In the genomic region with DNA sequence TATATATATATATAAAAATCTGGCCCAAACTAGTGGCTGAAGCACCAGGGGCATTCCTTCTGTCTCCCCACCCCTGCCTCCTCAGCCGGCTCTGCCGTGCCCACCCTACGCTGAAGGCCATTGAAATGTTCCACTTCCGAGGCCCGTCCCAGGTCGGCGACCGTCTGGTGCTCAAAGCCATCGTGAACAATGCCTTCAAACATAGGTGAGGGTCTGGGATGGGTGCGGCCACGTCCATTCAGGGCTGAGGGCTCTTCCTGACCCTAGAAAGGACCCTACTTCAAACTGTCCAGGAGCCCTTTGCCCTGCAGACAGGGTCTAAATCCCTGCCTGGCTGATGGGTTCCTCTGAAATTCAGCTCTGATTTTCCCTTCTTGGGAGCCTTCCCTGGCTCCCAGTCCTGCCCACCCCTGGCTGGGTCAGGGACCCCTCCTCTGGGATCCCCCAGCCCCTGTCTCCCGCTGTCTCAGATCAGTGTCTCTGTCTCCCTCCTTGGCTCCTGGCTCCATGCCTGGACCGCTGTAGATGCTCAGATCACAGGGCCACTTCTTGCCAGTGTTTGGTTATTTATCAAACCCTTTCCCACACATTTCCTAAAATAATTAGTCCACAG, we compare ENCODE assay signal across 23 cellular contexts. TPM values are rescaled to one million over a fixed set of nuclear protein-coding genes. Genes with fewer than 3 reads are reported as not detected.
DNase-seq lines count a peak whose midpoint lies in the region; ATAC-seq, FAIRE-seq and TF ChIP-seq lines count a peak whose summit lies in the region.
"Had no signal": no experiment of that assay in that cellular context is flagged by ENCODE, and none has a peak within 500 bp of the region (broad histone marks: within the 10 kb centered on the region; RNA-seq: fewer than 3 reads in every experiment).

No MANE protein-coding gene starts in this region.

- H2BK120ac ChIP-seq in IMR-90 (ENCODE audit: low read depth, low read length) = no peak overlapping the region

- H3K4me3 Mint-ChIP-seq in nephron progenitor cell = no peak overlapping the region
- H3K4me3 Mint-ChIP-seq: CD4-positive, CD25-positive, alpha-beta regulatory T cell; CD8-positive, alpha-beta memory T cell had no signal

- H3K9me3 Mint-ChIP-seq in nephron progenitor cell = no peaks in the 10 kb centered on the region
- H3K9me3 Mint-ChIP-seq: CD8-positive, alpha-beta memory T cell had no signal

- H3K27me3 Mint-ChIP-seq in nephron progenitor cell (ENCODE audit: low read depth, poor library complexity) = peaks cover 11% of the 10 kb centered on the region
- H3K27me3 Mint-ChIP-seq: CD4-positive, CD25-positive, alpha-beta regulatory T cell; CD8-positive, alpha-beta memory T cell had no signal

- CTCF ChIA-PET in IMR-90 (lab: Yijun Ruan, JAX) = no interaction called here

- H4K91ac ChIP-seq in IMR-90 (ENCODE audit: insufficient read depth, low read depth, low read length) = no peak overlapping the region

- no peak overlapping the region for H3K4ac ChIP-seq in IMR-90 (ENCODE audit: low read depth, low read length)

- no peaks in the 10 kb centered on the region for H3K79me1 ChIP-seq in IMR-90 (ENCODE audit: low read depth in 1 of 2, low read length in 2 of 2)

- peak overlapping the region; percentile 52 for H3K27ac Mint-ChIP-seq in nephron progenitor cell
- H3K27ac Mint-ChIP-seq: CD4-positive, CD25-positive, alpha-beta regulatory T cell; CD8-positive, alpha-beta memory T cell had no signal

- ATAC-seq in IMR-90 (ENCODE audit: low read depth) = no peak
- no peak for ATAC-seq in HG03439 (IDR thresholded peaks at IDR 0.05; ENCODE audit: unreplicated experiment)

- H2BK5ac ChIP-seq in IMR-90 (ENCODE audit: low read depth, low read length, poor library complexity, severe bottlenecking) = no peak overlapping the region

- TF ChIP-seq CTCF in IMR-90 (conservative IDR thresholded peaks at IDR 0.05; ENCODE audit: low read depth, low read length) = no peak
- TF ChIP-seq CTCF in kidney (IDR thresholded peaks at IDR 0.05; ENCODE audit: borderline replicate concordance, extremely low read depth, insufficient read depth) = no peak
- no peak for TF ChIP-seq CTCF in nephron progenitor cell (IDR thresholded peaks at IDR 0.05)
- no peak for TF ChIP-seq CTCF in adrenal gland (IDR thresholded peaks at IDR 0.05)

- POLR2A ChIA-PET in IMR-90 (lab: Charles Lee; ENCODE audit: unreplicated experiment) = no interaction called here

- no peak overlapping the region for H2AK9ac ChIP-seq in IMR-90 (replicated peaks; ENCODE audit: low read depth, low read length, poor library complexity)

- WGBS in IMR-90 (ENCODE audit: extremely low coverage in 2 of 2, insufficient read length in 1 of 2), 2 experiments = 73% methylated on average over 3 of the region's 13 CpGs; no CpG with 5 or more reads in 1 of the 2 experiments
- 85 to 93% (median 89%) methylated on average over 6 to 13 of the region's 13 CpGs for WGBS in adrenal gland, 4 donors

- dilution Hi-C loops in IMR-90 (cut with HindIII; ENCODE audit: low sequenced_read_pairs, unreplicated experiment) = no loop called here

- no peak for TF ChIP-seq RAD21 in IMR-90 (IDR thresholded peaks at IDR 0.05; ENCODE audit: low read length)

- peaks cover 44% of the 10 kb centered on the region for H3K4me1 Mint-ChIP-seq in nephron progenitor cell

- no peaks in the 10 kb centered on the region for H4K20me1 ChIP-seq in IMR-90 (ENCODE audit: insufficient read depth, low read length)

- H3K4me1 ChIP-seq in IMR-90 (ENCODE audit: control insufficient read depth, insufficient read depth, low read length) (no peaks in the 10 kb centered on the region), kidney (ENCODE audit: control insufficient read depth in 1 of 2, insufficient read depth in 1 of 2, low read depth in 1 of 2, low read length in 2 of 2) (peaks cover 9 to 25% of the 10 kb centered on the region in 2 donors), adrenal gland (replicated peaks in 1 of 2) (no peaks in the 10 kb centered on the region)
- H3K4me1 ChIP-seq: BE2C, HAP-1 had no signal

- no peak overlapping the region for H3K56ac ChIP-seq in IMR-90 (ENCODE audit: extremely low read depth, insufficient read depth, low read length)

- peak overlapping the region; percentile 14 for H2AFZ ChIP-seq in IMR-90 (replicated peaks; ENCODE audit: low read length, poor library complexity)

- no peaks in the 10 kb centered on the region for H3K9me3 ChIP-seq in IMR-90 (ENCODE audit: control insufficient read depth, insufficient read depth, low read length)
- H3K9me3 ChIP-seq in kidney (ENCODE audit: control insufficient read depth in 1 of 2, low read length in 2 of 2) = no peaks in the 10 kb centered on the region
- no peaks in the 10 kb centered on the region for H3K9me3 ChIP-seq in adrenal gland (replicated peaks in 1 of 3)
- H3K9me3 ChIP-seq: BE2C, HAP-1 had no signal

- H3K27ac ChIP-seq in IMR-90 (ENCODE audit: insufficient read depth, low read length) (no peak overlapping the region), kidney (ENCODE audit: low read depth in 2 of 2, low read length in 2 of 2) (peak overlapping the region; percentile 34 to 41), adrenal gland (no peak overlapping the region)
- H3K27ac ChIP-seq: HL-60 had no signal

- H3K18ac ChIP-seq in IMR-90 (ENCODE audit: low read depth, low read length) = no peak overlapping the region

- H2BK20ac ChIP-seq in IMR-90 (ENCODE audit: low read depth, low read length) = no peak overlapping the region

- H3K4me3 ChIP-seq in IMR-90 (ENCODE audit: insufficient read depth, low read depth, low read length) = no peak overlapping the region
- H3K4me3 ChIP-seq in kidney (ENCODE audit: low read length in 2 of 2) = no peak overlapping the region
- no peak overlapping the region for H3K4me3 ChIP-seq in adrenal gland
- H3K4me3 ChIP-seq: HAP-1 had no signal

- no peak for DNase-seq in IMR-90
- DNase-seq in kidney = no peak
- DNase-seq in nephron progenitor cell = no peak
- DNase-seq in adrenal gland = no peak
- no peak for DNase-seq in NCI-H446 (lab: John Stamatoyannopoulos, UW)
- DNase-seq: ACHN; BE2C; C1 segment of cervical spinal cord; CD4-positive, CD25-positive, alpha-beta regulatory T cell; CD8-positive, alpha-beta memory T cell; COR-L47; DMS 273 treated with DMSO at 0.1 percent for 48 hours; DMS53; DND-41 had no signal

- no peak overlapping the region for H3K23ac ChIP-seq in IMR-90 (ENCODE audit: low read depth, low read length)

- no peak overlapping the region for H2AK5ac ChIP-seq in IMR-90 (ENCODE audit: low read depth, low read length)

- H3K9ac ChIP-seq in IMR-90 (ENCODE audit: low read depth, low read length) (no peak overlapping the region), kidney (ENCODE audit: low read length in 2 of 2) (no peak overlapping the region)

- H4K5ac ChIP-seq in IMR-90 (ENCODE audit: low read depth, low read length) = no peak overlapping the region

- no peak overlapping the region for H4K8ac ChIP-seq in IMR-90 (ENCODE audit: low read depth in 2 of 2, low read length in 2 of 2)

- intact Hi-C loops in IMR-90 (cut with micrococcal nuclease) (no loop called here), kidney (cut with DNase I) (no loop called here), adrenal gland (cut with DNase I) (no loop called here)

- no TSS peak for BruUV-seq in IMR-90 (replicated peaks; lab: Mats Ljungman, UMichigan)

- H3K27me3 ChIP-seq in IMR-90 (ENCODE audit: control insufficient read depth, insufficient read depth, low read length) = no peaks in the 10 kb centered on the region
- H3K27me3 ChIP-seq in adrenal gland = no peaks in the 10 kb centered on the region
- H3K27me3 ChIP-seq: BE2C had no signal

- TF ChIP-seq POLR2A in IMR-90 (IDR thresholded peaks at IDR 0.05; ENCODE audit: low read depth, low read length) = no peak
- no peak for TF ChIP-seq POLR2A in adrenal gland (IDR thresholded peaks at IDR 0.05)

- H3K36me3 Mint-ChIP-seq in nephron progenitor cell (ENCODE audit: low read depth) = no peaks in the 10 kb centered on the region
- H3K36me3 Mint-ChIP-seq: CD4-positive, CD25-positive, alpha-beta regulatory T cell; CD8-positive, alpha-beta memory T cell had no signal

- in situ Hi-C loops in IMR-90 (cut with MboI; ENCODE audit: low sequenced_read_pairs) = no loop called here

- H3K36me3 ChIP-seq in IMR-90 (ENCODE audit: control insufficient read depth, insufficient read depth, low read length) = no peaks in the 10 kb centered on the region
- peaks cover 0 to 17% of the 10 kb centered on the region in 2 donors for H3K36me3 ChIP-seq in kidney (ENCODE audit: control insufficient read depth in 1 of 2, insufficient read depth in 2 of 2, low read length in 2 of 2)
- peaks cover 0 to 7% of the 10 kb centered on the region in 2 donors for H3K36me3 ChIP-seq in adrenal gland (replicated peaks in 1 of 2)
- H3K36me3 ChIP-seq: BE2C, HAP-1 had no signal

- H3K4me2 ChIP-seq in IMR-90 (ENCODE audit: low read depth, low read length) = no peak overlapping the region

- H3K9me1 ChIP-seq in IMR-90 (ENCODE audit: insufficient read depth, low read length) = 0 out of 2 replicates have a peak, but pooled peaks cover 3% of the 10 kb centered on the region

- no peak for FAIRE-seq in kidney (lab: Jason Lieb, UNC)
- FAIRE-seq: A204.1, G401.6, GM12891, GM19239, H1 had no signal

- no peak overlapping the region for H3K14ac ChIP-seq in IMR-90 (replicated peaks; ENCODE audit: low read depth, low read length)

- no peak overlapping the region for H2BK15ac ChIP-seq in IMR-90 (ENCODE audit: low read depth, low read length)

RNA-seq across cellular contexts. Expression of gene FAM151A, which starts 24.0 kb away (rescaled TPM):
- not detected in 2 replicates for total RNA-seq in IMR-90 (2012; rRNA removed)
- polyA plus RNA-seq in IMR-90 (2012; rRNA removed) = not detected in 2 replicates
- not detected in 2 replicates for polyA plus RNA-seq in IMR-90 (2012; cell fraction: cytosol; rRNA removed)
- polyA plus RNA-seq in IMR-90 (2012; cell fraction: nucleus; rRNA removed; ENCODE audit: low replicate concordance) = not detected in 2 replicates
- total RNA-seq in kidney = not detected
- polyA plus RNA-seq in kidney (ENCODE audit: insufficient read depth, low read depth, low replicate concordance) = 237 TPM
- total RNA-seq in adrenal gland = under 1 TPM in 2 of 8 donors, not detected in 6; 0.11 to 0.85 TPM
- polyA plus RNA-seq in adrenal gland = under 1 TPM in 2 of 3 donors, not detected in 1; 0.16 to 0.24 TPM
- total RNA-seq: CD4-positive, CD25-positive, alpha-beta regulatory T cell; CD8-positive, alpha-beta memory T cell; H1; HT1080 had no signal
- polyA plus RNA-seq: CD4-positive, CD25-positive, alpha-beta regulatory T cell; CD8-positive, alpha-beta memory T cell; H1 had no signal

RNA-seq across cellular contexts. Expression of gene MROH7, which starts 42.3 kb away (rescaled TPM):
- total RNA-seq in IMR-90 (2012; rRNA removed) = not detected in 2 replicates
- polyA plus RNA-seq in IMR-90 (2012; rRNA removed) = 0.06 TPM in 1 of 2 replicates, not detected in the other
- polyA plus RNA-seq in IMR-90 (2012; cell fraction: cytosol; rRNA removed) = not detected in 2 replicates
- 0.50 and 0.58 TPM in 2 replicates for polyA plus RNA-seq in IMR-90 (2012; cell fraction: nucleus; rRNA removed; ENCODE audit: low replicate concordance)
- total RNA-seq in kidney = 5.4 TPM
- polyA plus RNA-seq in kidney (ENCODE audit: insufficient read depth, low read depth, low replicate concordance) = 3.8 TPM
- total RNA-seq in adrenal gland = 1 to 10 TPM in 5 of 8 donors, under 1 TPM in 3; 0.87 to 6.9 (median 2.1) TPM
- 10 to 100 TPM in 1 of 3 donors, 1 to 10 TPM in 1, under 1 TPM in 1; 0.62 to 13.0 (median 8.1) TPM for polyA plus RNA-seq in adrenal gland
- total RNA-seq: CD4-positive, CD25-positive, alpha-beta regulatory T cell; CD8-positive, alpha-beta memory T cell; HT1080 had no signal
- polyA plus RNA-seq: CD4-positive, CD25-positive, alpha-beta regulatory T cell; CD8-positive, alpha-beta memory T cell had no signal

RNA-seq across cellular contexts. Expression of gene ACOT11, which starts 51.3 kb away (rescaled TPM):
- total RNA-seq in IMR-90 (2012; rRNA removed) = 2.5 TPM in 2 replicates
- polyA plus RNA-seq in IMR-90 (2012; rRNA removed) = 2.7 and 3.1 TPM in 2 replicates
- 1.0 and 1.8 TPM in 2 replicates for polyA plus RNA-seq in IMR-90 (2012; cell fraction: cytosol; rRNA removed)
- polyA plus RNA-seq in IMR-90 (2012; cell fraction: nucleus; rRNA removed; ENCODE audit: low replicate concordance) = 4.2 and 8.7 TPM in 2 replicates
- 24.6 TPM for total RNA-seq in kidney
- 31.1 TPM for polyA plus RNA-seq in kidney (ENCODE audit: insufficient read depth, low read depth, low replicate concordance)
- total RNA-seq in adrenal gland = 10 to 100 TPM in 3 of 8 donors, 1 to 10 TPM in 5; 6.0 to 12.7 (median 9.7) TPM
- 1 to 10 TPM; 1.6 to 9.1 (median 4.1) TPM for polyA plus RNA-seq in adrenal gland

Comparison
In these comparisons a context has a peak if more than half of its experiments do, and no peak if none do; other contexts are left out.
1. H3K27ac ChIP-seq: peak in kidney (2 of 2); none in IMR-90 (single experiment) and adrenal gland (0 of 5).